In the genomic region with DNA sequence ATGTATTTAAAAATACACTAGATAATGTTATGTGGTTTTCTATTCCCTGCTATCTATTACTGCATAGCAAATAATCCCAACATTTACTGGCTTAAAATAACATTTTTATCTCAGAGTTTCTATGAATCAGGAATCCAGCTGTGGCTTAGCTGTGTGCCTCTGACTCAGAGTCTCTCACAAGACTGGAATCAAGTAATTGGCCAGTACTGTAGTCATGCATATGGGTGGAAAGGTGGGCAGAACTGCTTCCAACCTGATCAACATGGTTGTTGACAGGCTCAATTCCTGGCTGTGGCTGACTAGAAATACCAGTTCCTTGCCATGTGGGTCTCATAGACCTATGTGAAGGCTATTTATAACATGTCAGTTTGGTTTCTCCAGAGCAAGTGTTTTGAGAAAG, we compare ENCODE assay signal across 12 cellular contexts.
DNase-seq lines count a peak whose midpoint lies in the region; ATAC-seq, FAIRE-seq and TF ChIP-seq lines count a peak whose summit lies in the region.
"Had no signal": no experiment of that assay in that cellular context is flagged by ENCODE, and none has a peak within 500 bp of the region (broad histone marks: within the 10 kb centered on the region; RNA-seq: fewer than 3 reads in every experiment).

No MANE protein-coding gene starts in this region.

- H2AK5ac ChIP-seq in IMR-90 (ENCODE audit: low read depth, low read length): no peak overlapping the region

- CTCF ChIA-PET in IMR-90 (lab: Yijun Ruan, JAX): no interaction called here

- BruUV-seq in IMR-90 (replicated peaks; lab: Mats Ljungman, UMichigan): no TSS peak

- DNase-seq in AG09309 (ENCODE audit: low read depth) (peak; percentile 69), IMR-90 (peak; percentile 94), cardiac fibroblast (ENCODE audit: low read depth in 2 of 2) (peak; percentile 64 to 72), kidney epithelial cell (ENCODE audit: low read depth) (peak; percentile 28), dermis blood vessel endothelial cell (no peak), GM19238 (ENCODE audit: insufficient read length, low spot score) (no peak), middle frontal gyrus (ENCODE audit: extremely low spot score, low spot score) (no peak), urothelium cell line (ENCODE audit: low spot score) (no peak)
- DNase-seq: AML-193, NCI-H82 had no signal

- H3K4me2 ChIP-seq in IMR-90 (ENCODE audit: low read depth, low read length): no peak overlapping the region

- H4K5ac ChIP-seq in IMR-90 (ENCODE audit: low read depth, low read length): no peak overlapping the region

- H3K14ac ChIP-seq in IMR-90 (replicated peaks; ENCODE audit: low read depth, low read length): no peak overlapping the region

- dilution Hi-C loops in IMR-90 (cut with HindIII; ENCODE audit: low sequenced_read_pairs, unreplicated experiment): no loop called here

- no peak overlapping the region for H2BK5ac ChIP-seq in IMR-90 (ENCODE audit: low read depth, low read length, poor library complexity, severe bottlenecking)

- H4K91ac ChIP-seq in IMR-90 (ENCODE audit: insufficient read depth, low read depth, low read length): no peak overlapping the region

- in situ Hi-C loops in IMR-90 (cut with MboI; ENCODE audit: low sequenced_read_pairs): no loop called here

- no peak for TF ChIP-seq CTCF in AG09309 (IDR thresholded peaks at IDR 0.05; ENCODE audit: control insufficient read depth, insufficient read depth, low read depth, low read length, missing control alignments)
- TF ChIP-seq CTCF in IMR-90 (conservative IDR thresholded peaks at IDR 0.05; ENCODE audit: low read depth, low read length): no peak
- TF ChIP-seq CTCF in cardiac fibroblast (IDR thresholded peaks at IDR 0.05; ENCODE audit: low read depth, low read length): no peak
- no peak for TF ChIP-seq CTCF in kidney epithelial cell (IDR thresholded peaks at IDR 0.05; ENCODE audit: insufficient read depth, low read length, poor library complexity, severe bottlenecking)

- H3K4ac ChIP-seq in IMR-90 (ENCODE audit: low read depth, low read length): no peak overlapping the region

- no peak overlapping the region for H2BK15ac ChIP-seq in IMR-90 (ENCODE audit: low read depth, low read length)

- H3K9me1 ChIP-seq in IMR-90 (ENCODE audit: insufficient read depth, low read length): no peaks in the 10 kb centered on the region

- H3K36me3 ChIP-seq in IMR-90 (ENCODE audit: control insufficient read depth, insufficient read depth, low read length): no peaks in the 10 kb centered on the region
- no peaks in the 10 kb centered on the region for H3K36me3 ChIP-seq in kidney epithelial cell (ENCODE audit: control insufficient read depth, insufficient read depth, low read length)
- H3K36me3 ChIP-seq: upper lobe of left lung had no signal

- no peak overlapping the region for H2BK120ac ChIP-seq in IMR-90 (ENCODE audit: low read depth, low read length)

- TF ChIP-seq POLR2A in IMR-90 (IDR thresholded peaks at IDR 0.05; ENCODE audit: low read depth, low read length): no peak

- intact Hi-C loops in IMR-90 (cut with micrococcal nuclease): no loop called here

- ATAC-seq in IMR-90 (ENCODE audit: low read depth): peak; percentile 98
- ATAC-seq: stimulated activated effector memory CD8-positive, alpha-beta T cell treated with anti-CD3 and anti-CD28 coated beads, Interleukin-12 subunit alpha, Interleukin-12 subunit beta, amount 100 ng/mL, for 72 hours had no signal

- no peak overlapping the region for H2BK20ac ChIP-seq in IMR-90 (ENCODE audit: low read depth, low read length)

- no peak overlapping the region for H3K4me3 ChIP-seq in AG09309 (ENCODE audit: control insufficient read depth, low read depth, low read length)
- no peak overlapping the region for H3K4me3 ChIP-seq in IMR-90 (ENCODE audit: insufficient read depth, low read depth, low read length)
- no peak overlapping the region for H3K4me3 ChIP-seq in cardiac fibroblast (replicated peaks in 1 of 2; ENCODE audit: low read depth in 2 of 2, low read length in 2 of 2)
- no peak overlapping the region for H3K4me3 ChIP-seq in kidney epithelial cell (ENCODE audit: low read depth, low read length)
- H3K4me3 ChIP-seq: upper lobe of left lung had no signal

- H4K20me1 ChIP-seq in IMR-90 (ENCODE audit: insufficient read depth, low read length): no peaks in the 10 kb centered on the region

- no peak overlapping the region for H3K23ac ChIP-seq in IMR-90 (ENCODE audit: low read depth, low read length)

- no peak overlapping the region for H3K56ac ChIP-seq in IMR-90 (ENCODE audit: extremely low read depth, insufficient read depth, low read length)

- no peak overlapping the region for H2AK9ac ChIP-seq in IMR-90 (replicated peaks; ENCODE audit: low read depth, low read length, poor library complexity)

- TF ChIP-seq RAD21 in IMR-90 (IDR thresholded peaks at IDR 0.05; ENCODE audit: low read length): no peak

- H3K79me1 ChIP-seq in IMR-90 (ENCODE audit: low read depth in 1 of 2, low read length in 2 of 2): no peaks in the 10 kb centered on the region

- no peaks in the 10 kb centered on the region for H3K9me3 ChIP-seq in IMR-90 (ENCODE audit: control insufficient read depth, insufficient read depth, low read length)
- H3K9me3 ChIP-seq: upper lobe of left lung had no signal

- H4K8ac ChIP-seq in IMR-90 (ENCODE audit: low read depth in 2 of 2, low read length in 2 of 2): no peak overlapping the region

- H3K27me3 ChIP-seq in IMR-90 (ENCODE audit: control insufficient read depth, insufficient read depth, low read length) (no peaks in the 10 kb centered on the region), kidney epithelial cell (ENCODE audit: control insufficient read depth, insufficient read depth, low read length) (no peaks in the 10 kb centered on the region)
- H3K27me3 ChIP-seq: upper lobe of left lung had no signal

- H3K27ac ChIP-seq in IMR-90 (ENCODE audit: insufficient read depth, low read length): no peak overlapping the region
- H3K27ac ChIP-seq: upper lobe of left lung had no signal

- POLR2A ChIA-PET in IMR-90 (lab: Charles Lee; ENCODE audit: unreplicated experiment): no interaction called here

- no peak for FAIRE-seq in urothelium cell line (lab: Jason Lieb, UNC)

- H3K18ac ChIP-seq in IMR-90 (ENCODE audit: low read depth, low read length): no peak overlapping the region

- no peak overlapping the region for H2AFZ ChIP-seq in IMR-90 (replicated peaks; ENCODE audit: low read length, poor library complexity)

- no peaks in the 10 kb centered on the region for H3K4me1 ChIP-seq in IMR-90 (ENCODE audit: control insufficient read depth, insufficient read depth, low read length)
- H3K4me1 ChIP-seq: upper lobe of left lung had no signal

- H3K9ac ChIP-seq in IMR-90 (ENCODE audit: low read depth, low read length): no peak overlapping the region

TF ChIP-seq in IMR-90, 13 proteins besides CTCF, POLR2A, EP300 and RAD21:
- TF ChIP-seq BHLHE40 (IDR thresholded peaks at IDR 0.05; ENCODE audit: low read depth, low read length): peak; percentile 69; the same call in 1 of the 2 replicates
- peak; percentile 63 for TF ChIP-seq FOS (IDR thresholded peaks at IDR 0.05; ENCODE audit: low read depth, low read length)
- TF ChIP-seq, protein P1, sequence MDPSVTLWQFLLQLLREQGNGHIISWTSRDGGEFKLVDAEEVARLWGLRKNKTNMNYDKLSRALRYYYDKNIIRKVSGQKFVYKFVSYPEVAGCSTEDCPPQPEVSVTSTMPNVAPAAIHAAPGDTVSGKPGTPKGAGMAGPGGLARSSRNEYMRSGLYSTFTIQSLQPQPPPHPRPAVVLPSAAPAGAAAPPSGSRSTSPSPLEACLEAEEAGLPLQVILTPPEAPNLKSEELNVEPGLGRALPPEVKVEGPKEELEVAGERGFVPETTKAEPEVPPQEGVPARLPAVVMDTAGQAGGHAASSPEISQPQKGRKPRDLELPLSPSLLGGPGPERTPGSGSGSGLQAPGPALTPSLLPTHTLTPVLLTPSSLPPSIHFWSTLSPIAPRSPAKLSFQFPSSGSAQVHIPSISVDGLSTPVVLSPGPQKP (IDR thresholded peaks at IDR 0.05; ENCODE audit: borderline replicate concordance, low read depth, low read length): no peak

Comparison
In these comparisons a context has a peak if more than half of its experiments do, and no peak if none do; other contexts are left out.
1. DNase-seq: peak in AG09309 (single experiment), IMR-90 (single experiment), cardiac fibroblast (2 of 2) and kidney epithelial cell (single experiment); none in dermis blood vessel endothelial cell (single experiment), GM19238 (single experiment), middle frontal gyrus (single experiment) and urothelium cell line (single experiment).